Comparison of ENCODE assay signal across 8 cellular contexts in genomic region chr6:117547688-117548621, GRCh38. TPM values are rescaled to one million over a fixed set of nuclear protein-coding genes. Genes with fewer than 3 reads are reported as not detected.
A peak's percentile ranks its signal among the peaks of the same experiment; 100 is the strongest.
DNase-seq lines count a peak whose midpoint lies in the region; ATAC-seq and TF ChIP-seq lines count a peak whose summit lies in the region.

No MANE protein-coding gene starts in this region.

- H3K23ac ChIP-seq in mesenchymal stem cell (ENCODE audit: low read length in 2 of 2), result peak overlapping the region in 1 of 2 experiments; percentile 23

- H3K79me1 ChIP-seq in mesenchymal stem cell (replicated peaks; ENCODE audit: low read length, poor library complexity, severe bottlenecking), result peaks cover 14% of the 10 kb centered on the region

- H2AK5ac ChIP-seq in mesenchymal stem cell (ENCODE audit: low read length, severe bottlenecking), result peak overlapping the region; percentile 79

- peaks cover 12 to 19% of the 10 kb centered on the region in 2 experiments for H3K36me3 ChIP-seq in mesenchymal stem cell (ENCODE audit: control insufficient read depth in 1 of 2, insufficient read depth in 2 of 2, low read depth in 1 of 2, low read length in 2 of 2)

- H4K8ac ChIP-seq in mesenchymal stem cell (ENCODE audit: low read length), result peak overlapping the region; percentile 90

- H2BK120ac ChIP-seq in mesenchymal stem cell (ENCODE audit: low read depth, low read length), result peak overlapping the region; percentile 69

- H3K4me1 ChIP-seq in mesenchymal stem cell (ENCODE audit: control insufficient read depth, insufficient read depth, low read depth, low read length), result peaks cover 28% of the 10 kb centered on the region

- no peak overlapping the region for H3K4me2 ChIP-seq in mesenchymal stem cell (ENCODE audit: low read length, poor library complexity, severe bottlenecking)

- peak overlapping the region in 1 of 2 experiments; percentile 92 for H2BK12ac ChIP-seq in mesenchymal stem cell (ENCODE audit: low read length in 2 of 2)

- H2BK15ac ChIP-seq in mesenchymal stem cell (ENCODE audit: low read depth, poor library complexity, severe bottlenecking), result peak overlapping the region; percentile 87

- H3K27ac ChIP-seq in dorsolateral prefrontal cortex (peak overlapping the region in 46 of 59 donors; percentile 2 to 83 (median 52)), mesenchymal stem cell (ENCODE audit: low read length, poor library complexity, severe bottlenecking) (peak overlapping the region; percentile 91)

- peak overlapping the region; percentile 85 for H3K27ac Mint-ChIP-seq in activated CD4-positive, alpha-beta T cell treated with anti-CD3 and anti-CD28 coated beads, Interleukin-2, amount 10 ng/mL, durations not matched to agents 24 days and 14 days
- H3K27ac Mint-ChIP-seq in stimulated activated effector memory CD8-positive, alpha-beta T cell treated with anti-CD3 and anti-CD28 coated beads, Interleukin-12 subunit alpha, Interleukin-12 subunit beta, amount 100 ng/mL, for 72 hours, result peak overlapping the region; percentile 89

- H3K14ac ChIP-seq in mesenchymal stem cell (ENCODE audit: low read length in 2 of 2), result peak overlapping the region in 1 of 2 experiments; percentile 82

- H3K27me3 Mint-ChIP-seq in activated CD4-positive, alpha-beta T cell treated with anti-CD3 and anti-CD28 coated beads, Interleukin-2, amount 10 ng/mL, durations not matched to agents 24 days and 14 days, result peaks cover 10% of the 10 kb centered on the region

- DNase-seq in activated CD4-positive, alpha-beta T cell treated with anti-CD3 and anti-CD28 coated beads, Interleukin-2, amount 10 ng/mL, durations not matched to agents 24 days and 14 days, result peak; percentile 81
- peak; percentile 47 to 79 (median 66) for DNase-seq in dorsolateral prefrontal cortex
- DNase-seq in mesenchymal stem cell, result peak; percentile 69
- peak; percentile 32 to 70 for DNase-seq in stimulated activated effector memory CD8-positive, alpha-beta T cell treated with anti-CD3 and anti-CD28 coated beads, Interleukin-12 subunit alpha, Interleukin-12 subunit beta, amount 100 ng/mL, for 72 hours (ENCODE audit: low spot score in 2 of 2)
- DNase-seq in NK-92 treated with Interleukin-12 subunit alpha and Interleukin-12 subunit beta, amount 100 ng/mL, for 24 hours (lab: John Stamatoyannopoulos, UW), result no peak

- peak overlapping the region; percentile 89 to 95 for H3K18ac ChIP-seq in mesenchymal stem cell (ENCODE audit: low read depth in 1 of 2, low read length in 2 of 2)

- no peaks in the 10 kb centered on the region for H3K9me3 Mint-ChIP-seq in activated CD4-positive, alpha-beta T cell treated with anti-CD3 and anti-CD28 coated beads, Interleukin-2, amount 10 ng/mL, durations not matched to agents 24 days and 14 days
- no peaks in the 10 kb centered on the region for H3K9me3 Mint-ChIP-seq in stimulated activated effector memory CD8-positive, alpha-beta T cell treated with anti-CD3 and anti-CD28 coated beads, Interleukin-12 subunit alpha, Interleukin-12 subunit beta, amount 100 ng/mL, for 72 hours

- peak overlapping the region; percentile 90 for H2BK5ac ChIP-seq in mesenchymal stem cell (ENCODE audit: low read depth, low read length, poor library complexity, severe bottlenecking)

- intact Hi-C loops in activated CD4-positive, alpha-beta T cell treated with anti-CD3 and anti-CD28 coated beads, Interleukin-2, amount 10 ng/mL, durations not matched to agents 24 days and 14 days (cut with micrococcal nuclease), result loop anchor here (1.0 to 2.0 kb wide), 5 partner anchors 8 to 129 kb away; partner anchors contain the start of gene GOPC
- intact Hi-C loops in dorsolateral prefrontal cortex (cut with DNase I), result no loop called here

- TF ChIP-seq CTCF in dorsolateral prefrontal cortex (IDR thresholded peaks at IDR 0.05 in 54 of 56, conservative IDR thresholded peaks at IDR 0.05 in 2 of 56; ENCODE audit: low read depth in 1 of 56, partially characterized antibody in 56 of 56), result peak in 35 of 56 donors; percentile 5 to 58 (median 27)

- H3K9ac ChIP-seq in mesenchymal stem cell (ENCODE audit: low read length), result peak overlapping the region; percentile 78

- peak overlapping the region; percentile 81 for H3K4me3 Mint-ChIP-seq in activated CD4-positive, alpha-beta T cell treated with anti-CD3 and anti-CD28 coated beads, Interleukin-2, amount 10 ng/mL, durations not matched to agents 24 days and 14 days
- peak overlapping the region; percentile 81 for H3K4me3 Mint-ChIP-seq in stimulated activated effector memory CD8-positive, alpha-beta T cell treated with anti-CD3 and anti-CD28 coated beads, Interleukin-12 subunit alpha, Interleukin-12 subunit beta, amount 100 ng/mL, for 72 hours

- H3K27me3 ChIP-seq in dorsolateral prefrontal cortex (no peaks in the 10 kb centered on the region), mesenchymal stem cell (ENCODE audit: control insufficient read depth in 1 of 2, insufficient read depth in 1 of 2, low read length in 2 of 2) (no peaks in the 10 kb centered on the region)

- H3K4me3 ChIP-seq in dorsolateral prefrontal cortex (peak overlapping the region; percentile 55 to 81 (median 71)), mesenchymal stem cell (ENCODE audit: insufficient read depth in 1 of 2, low read depth in 1 of 2, low read length in 2 of 2) (peak overlapping the region in 1 of 2 experiments; percentile 77)

- H3K36me3 Mint-ChIP-seq in activated CD4-positive, alpha-beta T cell treated with anti-CD3 and anti-CD28 coated beads, Interleukin-2, amount 10 ng/mL, durations not matched to agents 24 days and 14 days (ENCODE audit: low read depth), result peaks cover 6% of the 10 kb centered on the region
- H3K36me3 Mint-ChIP-seq in stimulated activated effector memory CD8-positive, alpha-beta T cell treated with anti-CD3 and anti-CD28 coated beads, Interleukin-12 subunit alpha, Interleukin-12 subunit beta, amount 100 ng/mL, for 72 hours, result peaks cover 15% of the 10 kb centered on the region

- peaks cover 38% of the 10 kb centered on the region for H3K4me1 Mint-ChIP-seq in activated CD4-positive, alpha-beta T cell treated with anti-CD3 and anti-CD28 coated beads, Interleukin-2, amount 10 ng/mL, durations not matched to agents 24 days and 14 days
- peaks cover 45% of the 10 kb centered on the region for H3K4me1 Mint-ChIP-seq in stimulated activated effector memory CD8-positive, alpha-beta T cell treated with anti-CD3 and anti-CD28 coated beads, Interleukin-12 subunit alpha, Interleukin-12 subunit beta, amount 100 ng/mL, for 72 hours

- ATAC-seq in GM18519 (IDR thresholded peaks at IDR 0.05; ENCODE audit: low FRiP score, unreplicated experiment), result peak; percentile 36
- peak; percentile 54 for ATAC-seq in HG03280 (IDR thresholded peaks at IDR 0.05; ENCODE audit: unreplicated experiment)
- peak; percentile 57 for ATAC-seq in stimulated activated effector memory CD8-positive, alpha-beta T cell treated with anti-CD3 and anti-CD28 coated beads, Interleukin-12 subunit alpha, Interleukin-12 subunit beta, amount 100 ng/mL, for 72 hours
- no peak for ATAC-seq in GM18873 (IDR thresholded peaks at IDR 0.05; ENCODE audit: low FRiP score, unreplicated experiment)

- WGBS in mesenchymal stem cell, result 78% methylated on average over 63 of the region's 64 CpGs

- peak overlapping the region; percentile 89 for H4K91ac ChIP-seq in mesenchymal stem cell (ENCODE audit: low read length)

- peak overlapping the region; percentile 5 to 54 for H3K4ac ChIP-seq in mesenchymal stem cell (ENCODE audit: low read depth in 1 of 2, low read length in 2 of 2)

- no peaks in the 10 kb centered on the region for H3K9me3 ChIP-seq in mesenchymal stem cell (ENCODE audit: control insufficient read depth, low read length)

- no peak overlapping the region for H2AFZ ChIP-seq in mesenchymal stem cell (ENCODE audit: low read depth, low read length)

RNA-seq across cellular contexts. Expression of gene GOPC, which starts 54.4 kb away (rescaled TPM):
- total RNA-seq in activated CD4-positive, alpha-beta T cell treated with anti-CD3 and anti-CD28 coated beads, Interleukin-2, amount 10 ng/mL, durations not matched to agents 24 days and 14 days, result 22.2 TPM in 2 replicates
- 10 to 100 TPM; 15.4 to 48.0 (median 36.0) TPM for total RNA-seq in dorsolateral prefrontal cortex
- 17.0 TPM for polyA plus RNA-seq in mesenchymal stem cell (2013, experiment 1 of 2)
- 17.2 TPM for polyA plus RNA-seq in mesenchymal stem cell (2013, experiment 2 of 2)
